Comparison of ENCODE assay signal across 1 cellular context in the genomic region with DNA sequence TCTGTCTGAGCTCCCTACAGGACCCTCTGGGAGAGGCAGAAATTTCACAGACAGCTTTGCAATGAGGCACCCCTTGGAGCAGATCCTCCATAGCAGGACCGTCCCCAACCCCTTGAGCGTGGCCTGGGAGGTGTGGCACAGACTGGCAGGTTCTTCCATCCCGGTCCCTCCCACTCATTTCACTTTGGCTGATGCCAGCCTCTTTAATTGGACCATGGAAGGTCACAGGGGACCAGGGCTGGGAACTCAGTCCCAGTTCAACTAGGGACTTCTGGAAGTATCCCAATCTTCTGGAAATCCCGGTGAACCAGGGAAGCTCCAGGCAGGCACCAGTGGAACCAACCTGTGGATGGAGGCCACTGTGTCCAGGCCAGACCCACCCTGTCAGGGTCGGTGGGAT.
TF ChIP-seq lines count a peak whose summit lies in the region.

No MANE protein-coding gene starts in this region.

TF ChIP-seq in IMR-90, 13 proteins besides CTCF, POLR2A, EP300 and RAD21 (continued from another document):
- TF ChIP-seq, protein P1, sequence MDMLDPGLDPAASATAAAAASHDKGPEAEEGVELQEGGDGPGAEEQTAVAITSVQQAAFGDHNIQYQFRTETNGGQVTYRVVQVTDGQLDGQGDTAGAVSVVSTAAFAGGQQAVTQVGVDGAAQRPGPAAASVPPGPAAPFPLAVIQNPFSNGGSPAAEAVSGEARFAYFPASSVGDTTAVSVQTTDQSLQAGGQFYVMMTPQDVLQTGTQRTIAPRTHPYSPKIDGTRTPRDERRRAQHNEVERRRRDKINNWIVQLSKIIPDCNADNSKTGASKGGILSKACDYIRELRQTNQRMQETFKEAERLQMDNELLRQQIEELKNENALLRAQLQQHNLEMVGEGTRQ (IDR thresholded peaks at IDR 0.05; ENCODE audit: low read depth, low read length) = no peak
- TF ChIP-seq NFE2L2 (IDR thresholded peaks at IDR 0.05; ENCODE audit: low read depth, low read length) (no peak), FOS (IDR thresholded peaks at IDR 0.05; ENCODE audit: low read depth, low read length) (no peak), CEBPB (IDR thresholded peaks at IDR 0.05; ENCODE audit: low read depth, low read length) (no peak), RCOR1 (IDR thresholded peaks at IDR 0.05; ENCODE audit: insufficient replicate concordance, low read length) (no peak), MAFK (IDR thresholded peaks at IDR 0.05; ENCODE audit: low read depth, low read length) (no peak), CHD1 (IDR thresholded peaks at IDR 0.05; ENCODE audit: low read depth, low read length) (no peak), MXI1 (IDR thresholded peaks at IDR 0.05; ENCODE audit: borderline replicate concordance, low read depth, low read length) (no peak)
- TF ChIP-seq, protein P2, sequence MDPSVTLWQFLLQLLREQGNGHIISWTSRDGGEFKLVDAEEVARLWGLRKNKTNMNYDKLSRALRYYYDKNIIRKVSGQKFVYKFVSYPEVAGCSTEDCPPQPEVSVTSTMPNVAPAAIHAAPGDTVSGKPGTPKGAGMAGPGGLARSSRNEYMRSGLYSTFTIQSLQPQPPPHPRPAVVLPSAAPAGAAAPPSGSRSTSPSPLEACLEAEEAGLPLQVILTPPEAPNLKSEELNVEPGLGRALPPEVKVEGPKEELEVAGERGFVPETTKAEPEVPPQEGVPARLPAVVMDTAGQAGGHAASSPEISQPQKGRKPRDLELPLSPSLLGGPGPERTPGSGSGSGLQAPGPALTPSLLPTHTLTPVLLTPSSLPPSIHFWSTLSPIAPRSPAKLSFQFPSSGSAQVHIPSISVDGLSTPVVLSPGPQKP (IDR thresholded peaks at IDR 0.05; ENCODE audit: borderline replicate concordance, low read depth, low read length) = no peak
